Comparison of ENCODE assay signal across 1 cellular context in genomic region chr22:43378011-43378704, GRCh38.
TF ChIP-seq lines count a peak whose summit lies in the region.

No MANE protein-coding gene starts in this region.

TF ChIP-seq in GM12878, 131 proteins besides CTCF, POLR2A, EP300 and RAD21 (continued from another document and continues in another):
- TF ChIP-seq, protein P1, sequence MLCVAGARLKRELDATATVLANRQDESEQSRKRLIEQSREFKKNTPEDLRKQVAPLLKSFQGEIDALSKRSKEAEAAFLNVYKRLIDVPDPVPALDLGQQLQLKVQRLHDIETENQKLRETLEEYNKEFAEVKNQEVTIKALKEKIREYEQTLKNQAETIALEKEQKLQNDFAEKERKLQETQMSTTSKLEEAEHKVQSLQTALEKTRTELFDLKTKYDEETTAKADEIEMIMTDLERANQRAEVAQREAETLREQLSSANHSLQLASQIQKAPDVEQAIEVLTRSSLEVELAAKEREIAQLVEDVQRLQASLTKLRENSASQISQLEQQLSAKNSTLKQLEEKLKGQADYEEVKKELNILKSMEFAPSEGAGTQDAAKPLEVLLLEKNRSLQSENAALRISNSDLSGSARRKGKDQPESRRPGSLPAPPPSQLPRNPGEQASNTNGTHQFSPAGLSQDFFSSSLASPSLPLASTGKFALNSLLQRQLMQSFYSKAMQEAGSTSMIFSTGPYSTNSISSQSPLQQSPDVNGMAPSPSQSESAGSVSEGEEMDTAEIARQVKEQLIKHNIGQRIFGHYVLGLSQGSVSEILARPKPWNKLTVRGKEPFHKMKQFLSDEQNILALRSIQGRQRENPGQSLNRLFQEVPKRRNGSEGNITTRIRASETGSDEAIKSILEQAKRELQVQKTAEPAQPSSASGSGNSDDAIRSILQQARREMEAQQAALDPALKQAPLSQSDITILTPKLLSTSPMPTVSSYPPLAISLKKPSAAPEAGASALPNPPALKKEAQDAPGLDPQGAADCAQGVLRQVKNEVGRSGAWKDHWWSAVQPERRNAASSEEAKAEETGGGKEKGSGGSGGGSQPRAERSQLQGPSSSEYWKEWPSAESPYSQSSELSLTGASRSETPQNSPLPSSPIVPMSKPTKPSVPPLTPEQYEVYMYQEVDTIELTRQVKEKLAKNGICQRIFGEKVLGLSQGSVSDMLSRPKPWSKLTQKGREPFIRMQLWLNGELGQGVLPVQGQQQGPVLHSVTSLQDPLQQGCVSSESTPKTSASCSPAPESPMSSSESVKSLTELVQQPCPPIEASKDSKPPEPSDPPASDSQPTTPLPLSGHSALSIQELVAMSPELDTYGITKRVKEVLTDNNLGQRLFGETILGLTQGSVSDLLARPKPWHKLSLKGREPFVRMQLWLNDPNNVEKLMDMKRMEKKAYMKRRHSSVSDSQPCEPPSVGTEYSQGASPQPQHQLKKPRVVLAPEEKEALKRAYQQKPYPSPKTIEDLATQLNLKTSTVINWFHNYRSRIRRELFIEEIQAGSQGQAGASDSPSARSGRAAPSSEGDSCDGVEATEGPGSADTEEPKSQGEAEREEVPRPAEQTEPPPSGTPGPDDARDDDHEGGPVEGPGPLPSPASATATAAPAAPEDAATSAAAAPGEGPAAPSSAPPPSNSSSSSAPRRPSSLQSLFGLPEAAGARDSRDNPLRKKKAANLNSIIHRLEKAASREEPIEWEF (IDR thresholded peaks at IDR 0.05; ENCODE audit: insufficient replicate concordance, low read depth, low read length) = no peak
- 0 out of 2 replicates have a peak, but pooled peaks have one; percentile 34 for TF ChIP-seq BCL11A (IDR thresholded peaks at IDR 0.05; ENCODE audit: low read depth, low read length)
- no peak for TF ChIP-seq NFXL1 (IDR thresholded peaks at IDR 0.05; ENCODE audit: borderline replicate concordance)
- TF ChIP-seq, protein P2, sequence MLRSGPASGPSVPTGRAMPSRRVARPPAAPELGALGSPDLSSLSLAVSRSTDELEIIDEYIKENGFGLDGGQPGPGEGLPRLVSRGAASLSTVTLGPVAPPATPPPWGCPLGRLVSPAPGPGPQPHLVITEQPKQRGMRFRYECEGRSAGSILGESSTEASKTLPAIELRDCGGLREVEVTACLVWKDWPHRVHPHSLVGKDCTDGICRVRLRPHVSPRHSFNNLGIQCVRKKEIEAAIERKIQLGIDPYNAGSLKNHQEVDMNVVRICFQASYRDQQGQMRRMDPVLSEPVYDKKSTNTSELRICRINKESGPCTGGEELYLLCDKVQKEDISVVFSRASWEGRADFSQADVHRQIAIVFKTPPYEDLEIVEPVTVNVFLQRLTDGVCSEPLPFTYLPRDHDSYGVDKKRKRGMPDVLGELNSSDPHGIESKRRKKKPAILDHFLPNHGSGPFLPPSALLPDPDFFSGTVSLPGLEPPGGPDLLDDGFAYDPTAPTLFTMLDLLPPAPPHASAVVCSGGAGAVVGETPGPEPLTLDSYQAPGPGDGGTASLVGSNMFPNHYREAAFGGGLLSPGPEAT (IDR thresholded peaks at IDR 0.05; ENCODE audit: low read depth) = no peak
- TF ChIP-seq MEF2B (IDR thresholded peaks at IDR 0.05; ENCODE audit: partially characterized antibody, poor library complexity, severe bottlenecking) = peak; percentile 29
- peak; percentile 91 for TF ChIP-seq SMAD1 (IDR thresholded peaks at IDR 0.05; ENCODE audit: low read depth, partially characterized antibody)
- TF ChIP-seq NFIC (IDR thresholded peaks at IDR 0.05; ENCODE audit: low read depth, low read length) = peak; percentile 71
- no peak for TF ChIP-seq YBX1 (IDR thresholded peaks at IDR 0.05)
- TF ChIP-seq ASH2L (IDR thresholded peaks at IDR 0.05; ENCODE audit: borderline replicate concordance, low read depth) = no peak
- TF ChIP-seq SRF (IDR thresholded peaks at IDR 0.05; ENCODE audit: low read depth in 2 of 2, low read length in 2 of 2) = no peak
- TF ChIP-seq, protein P3, sequence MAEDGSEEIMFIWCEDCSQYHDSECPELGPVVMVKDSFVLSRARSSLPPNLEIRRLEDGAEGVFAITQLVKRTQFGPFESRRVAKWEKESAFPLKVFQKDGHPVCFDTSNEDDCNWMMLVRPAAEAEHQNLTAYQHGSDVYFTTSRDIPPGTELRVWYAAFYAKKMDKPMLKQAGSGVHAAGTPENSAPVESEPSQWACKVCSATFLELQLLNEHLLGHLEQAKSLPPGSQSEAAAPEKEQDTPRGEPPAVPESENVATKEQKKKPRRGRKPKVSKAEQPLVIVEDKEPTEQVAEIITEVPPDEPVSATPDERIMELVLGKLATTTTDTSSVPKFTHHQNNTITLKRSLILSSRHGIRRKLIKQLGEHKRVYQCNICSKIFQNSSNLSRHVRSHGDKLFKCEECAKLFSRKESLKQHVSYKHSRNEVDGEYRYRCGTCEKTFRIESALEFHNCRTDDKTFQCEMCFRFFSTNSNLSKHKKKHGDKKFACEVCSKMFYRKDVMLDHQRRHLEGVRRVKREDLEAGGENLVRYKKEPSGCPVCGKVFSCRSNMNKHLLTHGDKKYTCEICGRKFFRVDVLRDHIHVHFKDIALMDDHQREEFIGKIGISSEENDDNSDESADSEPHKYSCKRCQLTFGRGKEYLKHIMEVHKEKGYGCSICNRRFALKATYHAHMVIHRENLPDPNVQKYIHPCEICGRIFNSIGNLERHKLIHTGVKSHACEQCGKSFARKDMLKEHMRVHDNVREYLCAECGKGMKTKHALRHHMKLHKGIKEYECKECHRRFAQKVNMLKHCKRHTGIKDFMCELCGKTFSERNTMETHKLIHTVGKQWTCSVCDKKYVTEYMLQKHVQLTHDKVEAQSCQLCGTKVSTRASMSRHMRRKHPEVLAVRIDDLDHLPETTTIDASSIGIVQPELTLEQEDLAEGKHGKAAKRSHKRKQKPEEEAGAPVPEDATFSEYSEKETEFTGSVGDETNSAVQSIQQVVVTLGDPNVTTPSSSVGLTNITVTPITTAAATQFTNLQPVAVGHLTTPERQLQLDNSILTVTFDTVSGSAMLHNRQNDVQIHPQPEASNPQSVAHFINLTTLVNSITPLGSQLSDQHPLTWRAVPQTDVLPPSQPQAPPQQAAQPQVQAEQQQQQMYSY (CRISPR knock-in tag; IDR thresholded peaks at IDR 0.05) = no peak
- TF ChIP-seq PAX5 (IDR thresholded peaks at IDR 0.05; ENCODE audit: borderline replicate concordance, low read depth, low read length) = peak; percentile 50; the same call in 1 of the 2 replicates
- no peak for TF ChIP-seq RELA (IDR thresholded peaks at IDR 0.05; ENCODE audit: borderline replicate concordance, partially characterized antibody)
- no peak for TF ChIP-seq WRNIP1 (IDR thresholded peaks at IDR 0.05; ENCODE audit: borderline replicate concordance, low read depth, low read length)
- TF ChIP-seq, protein P4, sequence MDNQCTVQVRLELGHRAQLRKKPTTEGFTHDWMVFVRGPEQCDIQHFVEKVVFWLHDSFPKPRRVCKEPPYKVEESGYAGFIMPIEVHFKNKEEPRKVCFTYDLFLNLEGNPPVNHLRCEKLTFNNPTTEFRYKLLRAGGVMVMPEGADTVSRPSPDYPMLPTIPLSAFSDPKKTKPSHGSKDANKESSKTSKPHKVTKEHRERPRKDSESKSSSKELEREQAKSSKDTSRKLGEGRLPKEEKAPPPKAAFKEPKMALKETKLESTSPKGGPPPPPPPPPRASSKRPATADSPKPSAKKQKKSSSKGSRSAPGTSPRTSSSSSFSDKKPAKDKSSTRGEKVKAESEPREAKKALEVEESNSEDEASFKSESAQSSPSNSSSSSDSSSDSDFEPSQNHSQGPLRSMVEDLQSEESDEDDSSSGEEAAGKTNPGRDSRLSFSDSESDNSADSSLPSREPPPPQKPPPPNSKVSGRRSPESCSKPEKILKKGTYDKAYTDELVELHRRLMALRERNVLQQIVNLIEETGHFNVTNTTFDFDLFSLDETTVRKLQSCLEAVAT (IDR thresholded peaks at IDR 0.05) = no peak
- no peak for TF ChIP-seq RFX5 (IDR thresholded peaks at IDR 0.05; ENCODE audit: low read depth, low read length)
- no peak for TF ChIP-seq NFYA (IDR thresholded peaks at IDR 0.05; ENCODE audit: borderline replicate concordance, low read depth, low read length)
- TF ChIP-seq IRF5 (IDR thresholded peaks at IDR 0.05; ENCODE audit: borderline replicate concordance) = no peak
- TF ChIP-seq, protein P5, sequence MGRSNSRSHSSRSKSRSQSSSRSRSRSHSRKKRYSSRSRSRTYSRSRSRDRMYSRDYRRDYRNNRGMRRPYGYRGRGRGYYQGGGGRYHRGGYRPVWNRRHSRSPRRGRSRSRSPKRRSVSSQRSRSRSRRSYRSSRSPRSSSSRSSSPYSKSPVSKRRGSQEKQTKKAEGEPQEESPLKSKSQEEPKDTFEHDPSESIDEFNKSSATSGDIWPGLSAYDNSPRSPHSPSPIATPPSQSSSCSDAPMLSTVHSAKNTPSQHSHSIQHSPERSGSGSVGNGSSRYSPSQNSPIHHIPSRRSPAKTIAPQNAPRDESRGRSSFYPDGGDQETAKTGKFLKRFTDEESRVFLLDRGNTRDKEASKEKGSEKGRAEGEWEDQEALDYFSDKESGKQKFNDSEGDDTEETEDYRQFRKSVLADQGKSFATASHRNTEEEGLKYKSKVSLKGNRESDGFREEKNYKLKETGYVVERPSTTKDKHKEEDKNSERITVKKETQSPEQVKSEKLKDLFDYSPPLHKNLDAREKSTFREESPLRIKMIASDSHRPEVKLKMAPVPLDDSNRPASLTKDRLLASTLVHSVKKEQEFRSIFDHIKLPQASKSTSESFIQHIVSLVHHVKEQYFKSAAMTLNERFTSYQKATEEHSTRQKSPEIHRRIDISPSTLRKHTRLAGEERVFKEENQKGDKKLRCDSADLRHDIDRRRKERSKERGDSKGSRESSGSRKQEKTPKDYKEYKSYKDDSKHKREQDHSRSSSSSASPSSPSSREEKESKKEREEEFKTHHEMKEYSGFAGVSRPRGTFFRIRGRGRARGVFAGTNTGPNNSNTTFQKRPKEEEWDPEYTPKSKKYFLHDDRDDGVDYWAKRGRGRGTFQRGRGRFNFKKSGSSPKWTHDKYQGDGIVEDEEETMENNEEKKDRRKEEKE (IDR thresholded peaks at IDR 0.05) = no peak
- no peak for TF ChIP-seq ZBED1 (IDR thresholded peaks at IDR 0.05; ENCODE audit: borderline replicate concordance)
- TF ChIP-seq CHD2 (IDR thresholded peaks at IDR 0.05; ENCODE audit: borderline replicate concordance, low read depth, low read length) = no peak
- no peak for TF ChIP-seq ELK1 (IDR thresholded peaks at IDR 0.05; ENCODE audit: low read depth, low read length)
- no peak for TF ChIP-seq ZNF687 (IDR thresholded peaks at IDR 0.05)
- peak; percentile 16; the same call in 1 of the 2 replicates for TF ChIP-seq JUNB (IDR thresholded peaks at IDR 0.05)
- TF ChIP-seq STAT3 (IDR thresholded peaks at IDR 0.05; ENCODE audit: low read depth, low read length) = no peak
- no peak for TF ChIP-seq ZNF217 (IDR thresholded peaks at IDR 0.05)
- no peak for TF ChIP-seq SREBF2 (IDR thresholded peaks at IDR 0.05; ENCODE audit: low read length)
- no peak for TF ChIP-seq ZNF207 (IDR thresholded peaks at IDR 0.05; ENCODE audit: borderline replicate concordance)
- no peak for TF ChIP-seq SP1 (IDR thresholded peaks at IDR 0.05; ENCODE audit: low read depth, low read length)
- TF ChIP-seq ZBTB33 (IDR thresholded peaks at IDR 0.05) = no peak
- TF ChIP-seq PML (IDR thresholded peaks at IDR 0.05; ENCODE audit: low read length) = no peak
- no peak for TF ChIP-seq ZNF384 (IDR thresholded peaks at IDR 0.05; ENCODE audit: borderline replicate concordance, low read depth, low read length)
